Comparison of ENCODE assay signal across 10 cellular contexts in genomic region chr18:51425889-51426288, GRCh38.
DNase-seq lines count a peak whose midpoint lies in the region; ATAC-seq and TF ChIP-seq lines count a peak whose summit lies in the region.
"Had no signal": no experiment of that assay in that cellular context is flagged by ENCODE, and none has a peak within 500 bp of the region (broad histone marks: within the 10 kb centered on the region; RNA-seq: fewer than 3 reads in every experiment).

No MANE protein-coding gene starts in this region.

- 72 to 77% methylated on average over 3 of the region's 3 CpGs for WGBS in testis, 2 donors

- H3K36me3 ChIP-seq in muscle layer of duodenum (ENCODE audit: control insufficient read depth in 1 of 2, insufficient read depth in 2 of 2, low read length in 2 of 2) (no peaks in the 10 kb centered on the region), testis (ENCODE audit: low read depth, missing control alignments) (no peaks in the 10 kb centered on the region)

- no peak for TF ChIP-seq CTCF in testis (IDR thresholded peaks at IDR 0.05)

- no peak for TF ChIP-seq POLR2A in testis (IDR thresholded peaks at IDR 0.05)

- peak overlapping the region; percentile 24 for H3K27ac ChIP-seq in muscle layer of duodenum (ENCODE audit: low read length)
- H3K27ac ChIP-seq in testis, result no peak overlapping the region

- peak; percentile 39 for ATAC-seq in GM21576 (IDR thresholded peaks at IDR 0.05; ENCODE audit: unreplicated experiment)
- peak; percentile 35 for ATAC-seq in HG03520 (IDR thresholded peaks at IDR 0.05; ENCODE audit: unreplicated experiment)

- H3K4me1 ChIP-seq in muscle layer of duodenum (ENCODE audit: control insufficient read depth in 1 of 2, insufficient read depth in 2 of 2, low read length in 2 of 2) (no peaks in the 10 kb centered on the region), testis (no peaks in the 10 kb centered on the region)

- H3K4me3 ChIP-seq in muscle layer of duodenum (ENCODE audit: low read depth in 1 of 2, low read length in 2 of 2) (no peak overlapping the region), testis (no peak overlapping the region)

- DNase-seq in activated CD4-positive, alpha-beta T cell treated with anti-CD3 and anti-CD28 coated beads for 48 hours, result peak; percentile 15
- DNase-seq in activated CD4-positive, alpha-beta T cell treated with anti-CD3 and anti-CD28 coated beads, Interleukin-2, amount 50 U/mL, for 48 hours, result no peak
- DNase-seq in Ammon's horn (ENCODE audit: low spot score) (no peak), testis (no peak)
- no peak for DNase-seq in effector CD8-positive, alpha-beta T cell (lab: John Stamatoyannopoulos, UW)
- DNase-seq: NCI-H446 treated with DMSO at 0.1 percent for 48 hours; stimulated activated naive CD4-positive, alpha-beta T cell treated with Interleukin-2 at 50 U/mL for 16 hours had no signal

- intact Hi-C loops in testis (cut with DNase I; ENCODE audit: low total_unique reads), result no loop called here

- H3K27me3 ChIP-seq in muscle layer of duodenum (ENCODE audit: low read depth, low read length) (no peaks in the 10 kb centered on the region), testis (no peaks in the 10 kb centered on the region)

- no peaks in the 10 kb centered on the region for H3K9me3 ChIP-seq in muscle layer of duodenum (ENCODE audit: control insufficient read depth in 1 of 2, low read length in 2 of 2)
- no peaks in the 10 kb centered on the region for H3K9me3 ChIP-seq in testis
